8 cellular contexts compared by ENCODE assay signal in the genomic region with DNA sequence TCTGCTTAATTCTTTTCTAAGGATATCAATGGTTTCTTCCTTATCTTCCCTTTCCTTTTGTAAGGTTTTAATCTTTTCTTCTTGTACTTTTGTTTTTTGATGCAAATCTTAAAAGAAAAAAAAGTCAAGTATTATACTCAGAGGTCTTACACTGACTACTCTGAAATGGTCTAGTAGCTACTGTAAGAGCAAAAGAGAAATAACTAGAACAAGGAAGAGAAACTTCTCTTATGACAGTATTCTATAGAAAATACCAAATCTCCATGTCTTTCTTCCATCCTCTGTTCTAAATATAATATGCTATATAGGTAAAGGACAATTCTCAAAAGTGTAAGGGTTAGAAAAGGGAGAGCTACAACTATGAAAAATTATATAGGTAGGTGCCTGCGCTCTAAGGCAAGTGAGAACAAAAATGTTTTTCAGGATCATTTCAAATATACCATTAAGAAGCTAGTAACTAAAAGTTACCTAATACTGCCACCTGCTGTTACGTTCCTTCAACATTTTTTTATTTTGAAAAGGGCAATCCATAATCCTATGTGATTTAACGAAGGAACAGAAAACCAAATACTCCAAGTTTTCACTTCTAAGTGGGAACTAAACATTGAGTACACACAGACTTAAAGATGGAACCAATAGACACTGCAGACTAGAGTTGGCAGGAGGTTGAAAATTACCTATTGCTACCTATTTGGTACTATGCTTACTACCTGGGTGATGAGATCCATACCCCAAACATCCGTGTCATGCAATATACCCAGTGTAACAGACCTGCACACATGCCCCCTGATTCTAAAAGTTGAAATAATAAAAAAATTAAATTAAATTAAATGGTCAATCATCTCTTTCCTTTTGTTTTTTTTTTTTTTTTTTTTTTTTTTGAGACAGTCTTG. TPM values are rescaled to one million over a fixed set of nuclear protein-coding genes. Genes with fewer than 3 reads are reported as not detected.
DNase-seq lines count a peak whose midpoint lies in the region; ATAC-seq and TF ChIP-seq lines count a peak whose summit lies in the region.

No MANE protein-coding gene starts in this region.

- peak; percentile 63 for TF ChIP-seq CTCF in DOHH2 (IDR thresholded peaks at IDR 0.05; ENCODE audit: low read depth, low read length, poor library complexity, severe bottlenecking)
- peak; percentile 33 to 71 (median 56) for TF ChIP-seq CTCF in adrenal gland (IDR thresholded peaks at IDR 0.05)
- peak; percentile 66 for TF ChIP-seq CTCF in left ventricle myocardium inferior (IDR thresholded peaks at IDR 0.05; ENCODE audit: borderline replicate concordance)

- no peaks in the 10 kb centered on the region for H3K27me3 ChIP-seq in DOHH2 (ENCODE audit: control insufficient read depth, low read length)
- no peaks in the 10 kb centered on the region for H3K27me3 ChIP-seq in adrenal gland
- H3K27me3 ChIP-seq in left ventricle myocardium inferior (ENCODE audit: low read depth): no peaks in the 10 kb centered on the region

- no peaks in the 10 kb centered on the region for H3F3A ChIP-seq in DOHH2 (ENCODE audit: control insufficient read depth, insufficient read depth)

- H3K4me3 ChIP-seq in DOHH2 (ENCODE audit: low read length): no peak overlapping the region
- no peak overlapping the region for H3K4me3 ChIP-seq in adrenal gland
- H3K4me3 ChIP-seq in left ventricle myocardium inferior: no peak overlapping the region

- DNase-seq in HCEC 1CT (peak; percentile 35), NCI-H2029 treated with DMSO at 0.1 percent for 48 hours (lab: John Stamatoyannopoulos, UW) (peak; percentile 5), adrenal gland (peak in 1 of 7 donors; percentile 24), left ventricle myocardium inferior (no peak), smooth muscle cell of the brain vasculature (ENCODE audit: low read depth, low spot score) (peak; percentile 21)
- DNase-seq in activated T-cell treated with anti-CD3 and anti-CD28 coated beads, Interleukin-2, amount 50 U/mL, for 48 hours: no peak

- H3K4me2 ChIP-seq in DOHH2 (ENCODE audit: low read length): no peak overlapping the region

- H3K36me3 ChIP-seq in DOHH2 (ENCODE audit: control insufficient read depth, low read length) (peaks cover 88% of the 10 kb centered on the region), adrenal gland (replicated peaks in 1 of 2) (no peaks in the 10 kb centered on the region), left ventricle myocardium inferior (no peaks in the 10 kb centered on the region)

- ATAC-seq in HG03045 (IDR thresholded peaks at IDR 0.05; ENCODE audit: unreplicated experiment): no peak

- no peak overlapping the region for H3K27ac ChIP-seq in DOHH2 (ENCODE audit: low read depth, low read length)
- H3K27ac ChIP-seq in adrenal gland: no peak overlapping the region
- no peak overlapping the region for H3K27ac ChIP-seq in left ventricle myocardium inferior (replicated peaks)

- no peaks in the 10 kb centered on the region for H3K79me2 ChIP-seq in DOHH2 (ENCODE audit: control insufficient read depth, low read length)

- H3K9me2 ChIP-seq in DOHH2 (replicated peaks; ENCODE audit: control insufficient read depth, low read length): no peaks in the 10 kb centered on the region

- H3K4me1 ChIP-seq in DOHH2 (ENCODE audit: control insufficient read depth, low read length) (no peaks in the 10 kb centered on the region), adrenal gland (replicated peaks in 1 of 2) (peaks cover 0 to 3% of the 10 kb centered on the region in 2 donors), left ventricle myocardium inferior (peaks cover 10% of the 10 kb centered on the region)

- no peak for TF ChIP-seq POLR2A in adrenal gland (IDR thresholded peaks at IDR 0.05)

- H4K20me1 ChIP-seq in DOHH2 (ENCODE audit: control insufficient read depth, insufficient read depth, low read depth, low read length): no peaks in the 10 kb centered on the region

- intact Hi-C loops in adrenal gland (cut with DNase I) (loop anchor here (2.0 kb wide), 2 partner anchors 62 to 64 kb away; no protein-coding TSS in a partner anchor), left ventricle myocardium inferior (cut with micrococcal nuclease) (loop anchor here (2.0 kb wide), 1 partner anchor 62 kb away; no protein-coding TSS in a partner anchor)

- WGBS in adrenal gland, 4 donors: 27 to 45% (median 39%) methylated on average over 4 of the region's 4 CpGs

- H3K9me3 ChIP-seq in DOHH2 (ENCODE audit: control insufficient read depth, insufficient read depth, low read length) (no peaks in the 10 kb centered on the region), adrenal gland (replicated peaks in 1 of 3) (no peaks in the 10 kb centered on the region), left ventricle myocardium inferior (replicated peaks) (no peaks in the 10 kb centered on the region)

RNA-seq across cellular contexts. Expression of gene CIP2A, which starts 36.7 kb away (rescaled TPM):
- 10 to 100 TPM in 1 of 8 donors, 1 to 10 TPM in 7; 1.9 to 16.6 (median 3.7) TPM for total RNA-seq in adrenal gland
- polyA plus RNA-seq in adrenal gland: 1 to 10 TPM in 2 of 3 donors, under 1 TPM in 1; 0.97 to 3.1 (median 1.1) TPM
- total RNA-seq in left ventricle myocardium inferior: 1.6 TPM

RNA-seq across cellular contexts. Expression of gene DZIP3, which starts 37.0 kb away (rescaled TPM):
- total RNA-seq in adrenal gland: 10 to 100 TPM in 6 of 8 donors, 1 to 10 TPM in 2; 9.6 to 25.7 (median 14.2) TPM
- 10 to 100 TPM in 2 of 3 donors, 1 to 10 TPM in 1; 8.9 to 17.2 (median 13.4) TPM for polyA plus RNA-seq in adrenal gland
- total RNA-seq in left ventricle myocardium inferior: 23.9 TPM

RNA-seq across cellular contexts. Expression of gene MYH15, which starts 42.1 kb away (rescaled TPM):
- total RNA-seq in adrenal gland: under 1 TPM in 6 of 8 donors, not detected in 2; 0.07 to 0.24 (median 0.17) TPM
- polyA plus RNA-seq in adrenal gland: 1 to 10 TPM in 1 of 3 donors, under 1 TPM in 2; 0.13 to 1.0 (median 0.49) TPM
- 0.22 TPM for total RNA-seq in left ventricle myocardium inferior

Comparison
In these comparisons a context has a peak if more than half of its experiments do, and no peak if none do; other contexts are left out.
1. DNase-seq: peak in HCEC 1CT (single experiment), NCI-H2029 treated with DMSO at 0.1 percent for 48 hours (single experiment) and smooth muscle cell of the brain vasculature (single experiment); none in left ventricle myocardium inferior (single experiment) and activated T-cell treated with anti-CD3 and anti-CD28 coated beads, Interleukin-2, amount 50 U/mL, for 48 hours (0 of 2).
2. Peak in every context shown above with its lines, with median percentiles within 50 percentile points of each other: CTCF ChIP-seq.